ENCODE assay signal across 19 cellular contexts in the genomic region with DNA sequence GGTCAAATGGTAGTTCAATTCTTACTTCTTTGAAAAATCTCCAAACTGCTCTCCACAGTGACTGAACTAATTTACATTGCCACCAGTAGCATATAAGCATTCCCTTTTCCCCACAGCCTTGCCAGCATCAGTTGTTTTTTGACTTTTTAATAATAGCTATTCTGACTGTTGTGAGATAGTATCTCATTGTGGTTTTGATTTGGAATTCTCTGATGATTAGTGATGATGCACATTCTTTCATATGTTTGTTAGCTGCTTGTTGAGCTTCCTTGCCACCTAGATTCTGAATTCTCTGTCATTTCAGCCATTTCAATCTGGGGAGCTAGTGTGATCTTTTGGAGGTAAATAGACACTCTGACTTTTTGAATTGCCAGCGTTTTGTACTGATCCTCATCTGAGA. TPM values are rescaled to one million over a fixed set of nuclear protein-coding genes. Genes with fewer than 3 reads are reported as not detected.
A peak's percentile ranks its signal among the peaks of the same experiment; 100 is the strongest.
DNase-seq lines count a peak whose midpoint lies in the region; ATAC-seq, FAIRE-seq and TF ChIP-seq lines count a peak whose summit lies in the region.
"Had no signal": no experiment of that assay in that cellular context is flagged by ENCODE, and none has a peak within 500 bp of the region (broad histone marks: within the 10 kb centered on the region; RNA-seq: fewer than 3 reads in every experiment).

No MANE protein-coding gene starts in this region.

- no peak overlapping the region for H4K91ac ChIP-seq in H1 (replicated peaks; ENCODE audit: insufficient read length, low read length)

- H3K4me2 ChIP-seq in BLaER1, result peak overlapping the region; percentile 71
- H3K4me2 ChIP-seq in H1 (ENCODE audit: insufficient read depth in 1 of 2, low read depth in 2 of 2, low read length in 2 of 2), result no peak overlapping the region

- H3K27me3 ChIP-seq in BLaER1, result peaks cover 16% of the 10 kb centered on the region
- no peaks in the 10 kb centered on the region for H3K27me3 ChIP-seq in H1 (replicated peaks in 1 of 4; ENCODE audit: control insufficient read depth in 3 of 4, extremely low read depth in 1 of 4, insufficient read depth in 3 of 4, low read length in 3 of 4)

- no peak overlapping the region for H3K23ac ChIP-seq in H1 (ENCODE audit: insufficient read length)

- H3K9ac ChIP-seq in BLaER1 (no peak overlapping the region), H1 (replicated peaks in 1 of 4; ENCODE audit: extremely low read depth in 1 of 4, low read depth in 3 of 4, low read length in 3 of 4) (no peak overlapping the region)
- H3K9ac ChIP-seq: BLaER1 treated with 17β-estradiol and CSF1 and Interleukin-3, amounts not matched to agents 10 nM and 100 nM had no signal

- ATAC-seq in HG03159 (IDR thresholded peaks at IDR 0.05; ENCODE audit: unreplicated experiment), result no peak
- ATAC-seq: CD8-positive, alpha-beta T cell had no signal

- TF ChIP-seq CTCF in H1 (IDR thresholded peaks at IDR 0.05; ENCODE audit: control extremely low read depth in 1 of 3, insufficient read depth in 1 of 3, low read depth in 1 of 3, low read length in 3 of 3) (no peak), GM13977 (IDR thresholded peaks at IDR 0.05; ENCODE audit: extremely low read depth, insufficient read depth, missing control alignments) (no peak)

- H3K79me2 ChIP-seq in H1 (ENCODE audit: control insufficient read depth in 1 of 2, insufficient read depth in 2 of 2, low read length in 2 of 2), result no peaks in the 10 kb centered on the region

- no peaks in the 10 kb centered on the region for H3K79me1 ChIP-seq in H1 (ENCODE audit: low read depth, low read length)

- DNase-seq in ELR (ENCODE audit: low read depth) (peak; percentile 51), M059J (ENCODE audit: low read depth) (peak; percentile 62), H1 (ENCODE audit: low read depth in 1 of 2, low spot score in 2 of 2) (no peak), HPDE6-E6E7 (ENCODE audit: extremely low spot score) (no peak), GM13977 (ENCODE audit: low spot score) (no peak)
- DNase-seq: CD8-positive, alpha-beta T cell; DND-41; HCEC 1CT had no signal

- no peak overlapping the region for H2BK120ac ChIP-seq in H1 (replicated peaks; ENCODE audit: low read depth, low read length)

- H3K4me3 ChIP-seq in BLaER1 (no peak overlapping the region), H1 (ENCODE audit: extremely low read depth in 1 of 4, insufficient read depth in 2 of 4, low read depth in 3 of 4, low read length in 4 of 4) (no peak overlapping the region)
- H3K4me3 ChIP-seq: BLaER1 treated with 17β-estradiol and CSF1 and Interleukin-3, amounts not matched to agents 10 nM and 100 nM; GM12878 had no signal

- H4K5ac ChIP-seq in H1 (ENCODE audit: insufficient read length, low read depth, low read length), result no peak overlapping the region

- H3K4ac ChIP-seq in H1 (replicated peaks; ENCODE audit: insufficient read length, low read depth, low read length), result no peak overlapping the region

- no peak overlapping the region for H3K14ac ChIP-seq in H1 (ENCODE audit: insufficient read length)

- TF ChIP-seq POLR2A in H1 (IDR thresholded peaks at IDR 0.05; ENCODE audit: control extremely low read depth in 1 of 2, low read depth in 2 of 2, low read length in 2 of 2), result no peak

- H2AK5ac ChIP-seq in H1 (ENCODE audit: low read depth, low read length), result no peak overlapping the region

- 87% methylated on average over 1 of the region's 1 CpG; no CpG with 5 or more reads in 1 of the 2 experiments for WGBS in H1 (ENCODE audit: extremely low coverage in 1 of 2, insufficient coverage in 1 of 2, insufficient read length in 1 of 2, insufficient replicate concordance in 2 of 2, low coverage in 1 of 2, low lambda C conversion rate in 2 of 2, missing lambda C conversion rate in 1 of 2), 2 experiments

- no peak for TF ChIP-seq EP300 in H1 (IDR thresholded peaks at IDR 0.05; ENCODE audit: borderline replicate concordance in 1 of 2, low read depth in 2 of 2, low read length in 2 of 2)

- CTCF ChIA-PET in H1 (lab: Charles Lee; ENCODE audit: partially characterized antibody), result interaction anchor here (1.2 to 4.6 kb wide), 16 partner anchors 10 to 266 kb away, joined by 3 to 78 read pairs (median 8); a partner anchor contains a TSS

- H2BK12ac ChIP-seq in H1 (ENCODE audit: low read depth, low read length), result no peak overlapping the region

- H4K8ac ChIP-seq in H1 (ENCODE audit: extremely low read depth, insufficient read depth, low read length), result no peak overlapping the region

- H2BK5ac ChIP-seq in H1 (ENCODE audit: low read depth, low read length), result no peak overlapping the region

- POLR2A ChIA-PET in H1 (lab: Charles Lee; ENCODE audit: partially characterized antibody), result no interaction called here

- H3K4me1 ChIP-seq in BLaER1, result peaks cover 24% of the 10 kb centered on the region
- no peaks in the 10 kb centered on the region for H3K4me1 ChIP-seq in H1 (replicated peaks in 1 of 4; ENCODE audit: control insufficient read depth in 3 of 4, insufficient read depth in 4 of 4, low read length in 3 of 4)

- TF ChIP-seq RAD21 in H1 (IDR thresholded peaks at IDR 0.05 in 1 of 2, conservative IDR thresholded peaks at IDR 0.05 in 1 of 2; ENCODE audit: low read depth in 2 of 2, low read length in 2 of 2), result no peak

- H2AFZ ChIP-seq in H1 (ENCODE audit: low read length), result no peak overlapping the region

- H2BK20ac ChIP-seq in H1 (ENCODE audit: low read length), result 0 out of 2 replicates have a peak overlapping the region, but pooled peaks have one; percentile 32

- no peak overlapping the region for H3K27ac ChIP-seq in BLaER1
- H3K27ac ChIP-seq in H1 (ENCODE audit: low read depth, low read length), result no peak overlapping the region
- H3K27ac ChIP-seq: BLaER1 treated with 17β-estradiol and CSF1 and Interleukin-3, amounts not matched to agents 10 nM and 100 nM had no signal

- H3K36me3 ChIP-seq in BLaER1, result no peaks in the 10 kb centered on the region
- no peaks in the 10 kb centered on the region for H3K36me3 ChIP-seq in H1 (ENCODE audit: control insufficient read depth in 2 of 4, insufficient read depth in 4 of 4, low read length in 3 of 4)
- H3K36me3 ChIP-seq: BLaER1 treated with 17β-estradiol and CSF1 and Interleukin-3, amounts not matched to agents 10 nM and 100 nM had no signal

- FAIRE-seq in H1 (lab: Jason Lieb, UNC), result no peak
- FAIRE-seq: GM19239 had no signal

- no peaks in the 10 kb centered on the region for H3K23me2 ChIP-seq in H1 (ENCODE audit: low read depth, low read length)

- no peak overlapping the region for H3K56ac ChIP-seq in H1 (replicated peaks; ENCODE audit: insufficient read length, low read depth, low read length)

- in situ Hi-C loops in GM13977 (cut with MboI; ENCODE audit: low pct_unique_long_range_greater_than_20kb, low sequenced_read_pairs, unreplicated experiment), result no loop called here

- H2BK15ac ChIP-seq in H1 (ENCODE audit: low read length), result no peak overlapping the region

- H3K9me3 ChIP-seq in BLaER1, result no peaks in the 10 kb centered on the region
- no peaks in the 10 kb centered on the region for H3K9me3 ChIP-seq in H1 (ENCODE audit: insufficient read depth in 2 of 2, low read depth in 1 of 2, low read length in 1 of 2)
- H3K9me3 ChIP-seq: BLaER1 treated with 17β-estradiol and CSF1 and Interleukin-3, amounts not matched to agents 10 nM and 100 nM had no signal

- H4K20me1 ChIP-seq in BLaER1 (peaks cover 16% of the 10 kb centered on the region), H1 (replicated peaks in 1 of 2; ENCODE audit: control insufficient read depth in 1 of 2, insufficient read depth in 2 of 2, low read length in 2 of 2) (no peaks in the 10 kb centered on the region)

- H3K18ac ChIP-seq in H1 (ENCODE audit: extremely low read depth, low read length), result no peak overlapping the region

TF ChIP-seq in H1, 55 proteins besides CTCF, POLR2A, EP300 and RAD21:
- TF ChIP-seq SIN3A (conservative IDR thresholded peaks at IDR 0.05 in 1 of 2, IDR thresholded peaks at IDR 0.05 in 1 of 2; ENCODE audit: low read depth in 1 of 2, low read length in 2 of 2) (no peak), CEBPB (IDR thresholded peaks at IDR 0.05; ENCODE audit: low read depth, low read length) (no peak), RBBP5 (IDR thresholded peaks at IDR 0.05; ENCODE audit: borderline replicate concordance, low read depth, low read length) (no peak), CTBP2 (IDR thresholded peaks at IDR 0.05; ENCODE audit: borderline replicate concordance, insufficient read depth, insufficient read length, low read length) (no peak), NRF1 (IDR thresholded peaks at IDR 0.05; ENCODE audit: low read depth, low read length) (no peak), YY1 (IDR thresholded peaks at IDR 0.05; ENCODE audit: low read depth, low read length) (no peak), TCF12 (IDR thresholded peaks at IDR 0.05; ENCODE audit: low read depth, low read length) (no peak), BRCA1 (IDR thresholded peaks at IDR 0.05; ENCODE audit: low read depth, low read length) (no peak), SP1 (IDR thresholded peaks at IDR 0.05; ENCODE audit: low read depth, low read length) (no peak)

RNA-seq across cellular contexts. Expression of a gene that starts 24.0 kb away (rescaled TPM):
- 7.1 and 12.6 TPM in 2 replicates for total RNA-seq in M059J (2014; rRNA removed; shearing (Covaris generic))
- 3.9 and 4.1 TPM in 2 replicates for total RNA-seq in H1 (2021; fragmentation: NEBNext Ultra II Directional; extraction: Animal tissue kit (Norgen Biotek cat#: 25700))
- polyA plus RNA-seq in H1 (2011; rRNA removed), result 7.8 and 8.5 TPM in 2 replicates
- polyA plus RNA-seq in H1 (2011; cell fraction: cytosol; rRNA removed), result 10.2 TPM
- 15.5 TPM for polyA plus RNA-seq in H1 (2011; cell fraction: nucleus; rRNA removed)
- 5.3 to 6.4 TPM (median 5.5 TPM) in 4 replicates for polyA plus RNA-seq in H1 (2012, experiment 1 of 2)
- polyA plus RNA-seq in H1 (2012, experiment 2 of 2), result 4.4 TPM
- polyA plus RNA-seq in H1 (2013, experiment 1 of 2), result 2.5 TPM
- 2.1 TPM for polyA plus RNA-seq in H1 (2013, experiment 2 of 2)
- 5.5 and 6.0 TPM in 2 replicates for polyA minus RNA-seq in H1 (2011; rRNA and poly(A)+ RNA removed)
- 4.8 TPM for polyA minus RNA-seq in H1 (2011; cell fraction: cytosol; rRNA and poly(A)+ RNA removed)
- polyA minus RNA-seq in H1 (2011; cell fraction: nucleus; rRNA and poly(A)+ RNA removed), result 3.2 TPM
- total RNA-seq: HepG2 had no signal
- polyA plus RNA-seq: HepG2 had no signal

RNA-seq across cellular contexts. Expression of a gene that starts 32.5 kb away (rescaled TPM):
- total RNA-seq in M059J (2014; rRNA removed; shearing (Covaris generic)), result not detected in 2 replicates
- total RNA-seq in H1 (2021; fragmentation: NEBNext Ultra II Directional; extraction: Animal tissue kit (Norgen Biotek cat#: 25700)), result 0.11 TPM in 1 of 2 replicates, not detected in the other
- 0.15 and 0.19 TPM in 2 replicates for polyA plus RNA-seq in H1 (2011; rRNA removed)
- polyA plus RNA-seq in H1 (2011; cell fraction: cytosol; rRNA removed), result 0.16 TPM
- 0.24 TPM for polyA plus RNA-seq in H1 (2011; cell fraction: nucleus; rRNA removed)
- polyA plus RNA-seq in H1 (2012, experiment 1 of 2), result 0.17 to 0.35 TPM (median 0.26 TPM) in 4 replicates
- 0.16 TPM for polyA plus RNA-seq in H1 (2012, experiment 2 of 2)
- polyA plus RNA-seq in H1 (2013, experiment 1 of 2), result 0.10 TPM
- 0.13 TPM for polyA plus RNA-seq in H1 (2013, experiment 2 of 2)
- polyA minus RNA-seq in H1 (2011; rRNA and poly(A)+ RNA removed), result 0.17 and 0.28 TPM in 2 replicates
- 0.29 TPM for polyA minus RNA-seq in H1 (2011; cell fraction: cytosol; rRNA and poly(A)+ RNA removed)
- 0.40 TPM for polyA minus RNA-seq in H1 (2011; cell fraction: nucleus; rRNA and poly(A)+ RNA removed)
- total RNA-seq: A673; Calu3; CD8-positive, alpha-beta T cell; GM12878; H4; HepG2 had no signal
- polyA plus RNA-seq: AG04450, GM12878, HepG2, IgD-negative memory B cell had no signal

Comparison
In these comparisons a context has a peak if more than half of its experiments do, and no peak if none do; other contexts are left out.
1. DNase-seq: peak in ELR (single experiment) and M059J (single experiment); none in H1 (0 of 2), HPDE6-E6E7 (single experiment) and GM13977 (single experiment).